In the genomic region with DNA sequence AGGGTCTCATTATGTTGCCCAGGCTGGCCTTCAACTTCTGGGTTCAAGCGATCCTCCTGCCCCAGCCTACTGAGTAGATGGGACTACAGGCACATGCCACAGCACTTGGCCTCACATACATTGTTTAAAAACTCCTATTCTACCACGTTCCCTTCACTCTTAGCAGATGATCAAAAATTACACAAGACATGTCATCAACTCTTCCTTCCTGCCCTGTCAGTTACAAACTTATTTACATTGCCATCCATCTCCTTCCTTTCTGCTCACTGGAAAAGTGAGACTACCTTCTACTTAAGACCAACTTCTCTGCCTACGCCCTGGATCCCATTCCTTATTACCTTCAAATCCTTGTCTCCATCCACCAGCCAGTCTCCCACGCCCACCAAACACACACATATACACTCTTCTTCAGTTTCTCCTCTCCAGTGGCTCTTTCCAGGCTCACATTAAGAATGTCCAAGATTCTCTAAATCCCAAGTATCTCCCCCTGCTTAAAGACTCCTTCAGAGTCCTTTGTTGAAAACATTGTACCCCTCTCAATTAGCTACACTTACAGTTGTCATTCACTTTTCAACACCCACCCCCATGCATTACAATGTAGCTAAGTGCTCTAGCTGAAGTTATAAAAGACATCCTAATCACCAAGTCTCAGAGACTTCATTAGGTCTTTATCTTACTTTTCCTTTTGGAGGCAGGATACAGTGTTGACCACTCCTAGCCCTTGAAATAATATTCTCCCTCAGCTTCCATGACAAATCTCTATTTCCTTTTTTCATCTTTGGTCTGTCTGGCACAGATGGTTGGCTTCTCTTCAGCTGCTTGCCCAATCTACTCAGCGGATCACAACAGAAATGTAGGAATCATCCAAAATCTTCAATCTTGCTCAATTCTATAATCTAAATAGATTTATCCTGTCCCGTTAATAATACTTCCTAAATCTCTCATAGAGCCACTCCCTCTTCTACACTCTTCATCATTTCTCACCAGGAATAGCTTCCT, we compare ENCODE assay signal across 18 cellular contexts. TPM values are rescaled to one million over a fixed set of nuclear protein-coding genes. Genes with fewer than 3 reads are reported as not detected.
DNase-seq lines count a peak whose midpoint lies in the region; ATAC-seq, FAIRE-seq and TF ChIP-seq lines count a peak whose summit lies in the region.
"Had no signal": no experiment of that assay in that cellular context is flagged by ENCODE, and none has a peak within 500 bp of the region (broad histone marks: within the 10 kb centered on the region; RNA-seq: fewer than 3 reads in every experiment).

No MANE protein-coding gene starts in this region.

- no peak for ATAC-seq in esophagus mucosa

- peaks cover 18% of the 10 kb centered on the region for H3K4me1 Mint-ChIP-seq in neural progenitor cell

- H3K9ac ChIP-seq in endothelial cell of umbilical vein (replicated peaks; ENCODE audit: extremely low read depth, insufficient read depth, low read length): no peak overlapping the region
- H3K9ac ChIP-seq in neural progenitor cell: no peak overlapping the region
- H3K9ac ChIP-seq: BLaER1 had no signal

- H3K27me3 ChIP-seq in endothelial cell of umbilical vein (ENCODE audit: control insufficient read depth in 2 of 2, insufficient read depth in 2 of 2, low read length in 2 of 2) (no peaks in the 10 kb centered on the region), neural progenitor cell (no peaks in the 10 kb centered on the region)

- peaks cover 2% of the 10 kb centered on the region for H3K27me3 Mint-ChIP-seq in neural progenitor cell (ENCODE audit: insufficient read depth, low read depth)
- H3K27me3 Mint-ChIP-seq: activated B cell treated with CpG ODN at 0.5 μM for 24 hours; activated naive CD8-positive, alpha-beta T cell treated with anti-CD3 and anti-CD28 coated beads for 36 hours; type B pancreatic cell had no signal

- TF ChIP-seq CTCF in endothelial cell of umbilical vein (IDR thresholded peaks at IDR 0.05; ENCODE audit: extremely low read depth in 1 of 2, insufficient read depth in 1 of 2, low read depth in 1 of 2, low read length in 2 of 2) (no peak), neural progenitor cell (IDR thresholded peaks at IDR 0.05) (no peak)

- no peak overlapping the region for H3K4me3 ChIP-seq in endothelial cell of umbilical vein (replicated peaks in 1 of 3; ENCODE audit: insufficient read depth in 1 of 3, low read depth in 1 of 3, low read length in 3 of 3)
- H3K4me3 ChIP-seq in neural progenitor cell: no peak overlapping the region
- H3K4me3 ChIP-seq: BLaER1 had no signal

- H3K4me2 ChIP-seq in endothelial cell of umbilical vein (ENCODE audit: insufficient read depth, low read length): no peak overlapping the region
- peak overlapping the region; percentile 7 for H3K4me2 ChIP-seq in neural progenitor cell
- H3K4me2 ChIP-seq: BLaER1 had no signal

- H3K4me3 Mint-ChIP-seq in neural progenitor cell: no peak overlapping the region
- H3K4me3 Mint-ChIP-seq: activated B cell treated with CpG ODN at 0.5 μM for 24 hours; activated naive CD8-positive, alpha-beta T cell treated with anti-CD3 and anti-CD28 coated beads for 36 hours; HFFc6; type B pancreatic cell had no signal

- peaks cover 32% of the 10 kb centered on the region for H3K4me1 ChIP-seq in endothelial cell of umbilical vein (ENCODE audit: control insufficient read depth, extremely low read depth, insufficient read depth, low read length)
- peaks cover 26% of the 10 kb centered on the region for H3K4me1 ChIP-seq in neural progenitor cell

- H3K27ac ChIP-seq in endothelial cell of umbilical vein (ENCODE audit: insufficient read depth, low read depth, low read length): no peak overlapping the region
- no peak overlapping the region for H3K27ac ChIP-seq in neural progenitor cell
- no peak overlapping the region for H3K27ac ChIP-seq in caudate nucleus (ENCODE audit: low read depth, low read length)
- H3K27ac ChIP-seq: BLaER1 had no signal

- TF ChIP-seq POLR2A in endothelial cell of umbilical vein (IDR thresholded peaks at IDR 0.05; ENCODE audit: low read depth, low read length): no peak

- no peaks in the 10 kb centered on the region for H3K36me3 Mint-ChIP-seq in neural progenitor cell
- H3K36me3 Mint-ChIP-seq: type B pancreatic cell had no signal

- H2AFZ ChIP-seq in endothelial cell of umbilical vein (ENCODE audit: low read depth, low read length) (no peak overlapping the region), neural progenitor cell (replicated peaks) (no peak overlapping the region)

- CTCF ChIA-PET in endothelial cell of umbilical vein (lab: Charles Lee): interaction anchor here (1.0 to 4.7 kb wide), 4 partner anchors 66 to 128 kb away, joined by 3 to 34 read pairs (median 6); no protein-coding TSS in a partner anchor

- H3K9me1 ChIP-seq in endothelial cell of umbilical vein (replicated peaks; ENCODE audit: control insufficient read depth, extremely low read depth, insufficient read depth, low read length): no peaks in the 10 kb centered on the region

- H3K79me2 ChIP-seq in endothelial cell of umbilical vein (ENCODE audit: control insufficient read depth, insufficient read depth, low read length) (peaks cover 87% of the 10 kb centered on the region), neural progenitor cell (ENCODE audit: low read depth) (peaks cover 84% of the 10 kb centered on the region)

- no TSS peak for BruUV-seq in endothelial cell of umbilical vein (replicated peaks; lab: Mats Ljungman, UMichigan)

- POLR2A ChIA-PET in endothelial cell of umbilical vein (lab: Charles Lee): no interaction called here

- H3K9me3 ChIP-seq in endothelial cell of umbilical vein (replicated peaks; ENCODE audit: control insufficient read depth, insufficient read depth, low read length) (no peaks in the 10 kb centered on the region), neural progenitor cell (ENCODE audit: low read depth) (no peaks in the 10 kb centered on the region)
- H3K9me3 ChIP-seq: BLaER1 had no signal

- peaks cover 7% of the 10 kb centered on the region for H3F3A ChIP-seq in neural progenitor cell (ENCODE audit: low read depth)

- H4K20me1 ChIP-seq in endothelial cell of umbilical vein (replicated peaks; ENCODE audit: control insufficient read depth, extremely low read depth, insufficient read depth, low read length) (peaks cover 27% of the 10 kb centered on the region), neural progenitor cell (ENCODE audit: low read depth) (peaks cover 41% of the 10 kb centered on the region)

- no peak overlapping the region for H3K27ac Mint-ChIP-seq in neural progenitor cell
- H3K27ac Mint-ChIP-seq: activated B cell treated with CpG ODN at 0.5 μM for 24 hours; activated naive CD8-positive, alpha-beta T cell treated with anti-CD3 and anti-CD28 coated beads for 36 hours; HFFc6; type B pancreatic cell had no signal

- FAIRE-seq in endothelial cell of umbilical vein (lab: Jason Lieb, UNC) (peak; percentile 18), urothelium cell line (lab: Jason Lieb, UNC) (no peak)
- FAIRE-seq: GM18507 had no signal

- DNase-seq in AML-193 (lab: John Stamatoyannopoulos, UW) (peak; percentile 51 to 52), Kasumi-1 (lab: John Stamatoyannopoulos, UW) (peak; percentile 27), endothelial cell of umbilical vein (ENCODE audit: low read depth, low spot score) (peak; percentile 27), neural progenitor cell (ENCODE audit: low spot score) (no peak), NCI-H2029 treated with DMSO at 0.1 percent for 48 hours (lab: John Stamatoyannopoulos, UW) (no peak), urothelium cell line (ENCODE audit: low spot score) (no peak), caudate nucleus (lab: John Stamatoyannopoulos, UW) (no peak)
- DNase-seq: activated B cell treated with CpG ODN at 0.5 μM for 24 hours; activated CD8-positive, alpha-beta memory T cell treated with anti-CD3 and anti-CD28 coated beads, Interleukin-2, amount 50 U/mL, for 4 hours; activated naive CD8-positive, alpha-beta T cell treated with anti-CD3 and anti-CD28 coated beads for 36 hours; DND-41; foreskin melanocyte; HFFc6; SW 1271 had no signal

- dilution Hi-C loops in endothelial cell of umbilical vein (cut with MboI; ENCODE audit: extremely low pct_ligation_motif_present, low sequenced_read_pairs): no loop called here

- no peaks in the 10 kb centered on the region for H3K36me3 ChIP-seq in endothelial cell of umbilical vein (ENCODE audit: control insufficient read depth in 2 of 2, extremely low read depth in 1 of 2, insufficient read depth in 2 of 2, low read length in 2 of 2)
- H3K36me3 ChIP-seq in neural progenitor cell: no peaks in the 10 kb centered on the region
- H3K36me3 ChIP-seq: BLaER1 had no signal

- intact Hi-C loops in endothelial cell of umbilical vein (cut with micrococcal nuclease): loop anchor here (5.0 kb wide), 1 partner anchor 48 kb away; no protein-coding TSS in a partner anchor

- no peaks in the 10 kb centered on the region for H3K9me3 Mint-ChIP-seq in neural progenitor cell
- H3K9me3 Mint-ChIP-seq: activated B cell treated with CpG ODN at 0.5 μM for 24 hours; activated naive CD8-positive, alpha-beta T cell treated with anti-CD3 and anti-CD28 coated beads for 36 hours; HFFc6; type B pancreatic cell had no signal

TF ChIP-seq in endothelial cell of umbilical vein, 7 proteins besides CTCF, POLR2A, EP300 and RAD21 (continues in another document):
- no peak for TF ChIP-seq GATA2 (IDR thresholded peaks at IDR 0.05; ENCODE audit: insufficient read depth, insufficient read length, low read depth, low read length)

RNA-seq across cellular contexts. Expression of gene PEAK1, which starts 4.2 kb away (rescaled TPM):
- total RNA-seq in endothelial cell of umbilical vein (79.2 and 91.9 TPM in 2 replicates), neural progenitor cell (ENCODE audit: low replicate concordance) (27.5 and 30.9 TPM in 2 replicates), esophagus mucosa (10.5 TPM)
- 15.2 and 17.9 TPM in 2 replicates for polyA plus RNA-seq in endothelial cell of umbilical vein
- 17.1 and 18.5 TPM in 2 replicates for polyA plus RNA-seq in endothelial cell of umbilical vein (2011; cell fraction: cytosol; rRNA removed)
- polyA plus RNA-seq in endothelial cell of umbilical vein (2011; cell fraction: nucleus; rRNA removed): 52.8 and 64.6 TPM in 2 replicates
- 33.1 and 43.9 TPM in 2 replicates for polyA plus RNA-seq in endothelial cell of umbilical vein (2012)
- polyA minus RNA-seq in endothelial cell of umbilical vein: 58.8 and 69.2 TPM in 2 replicates
- polyA minus RNA-seq in endothelial cell of umbilical vein (2011; cell fraction: cytosol; rRNA and poly(A)+ RNA removed): 14.1 TPM
- polyA minus RNA-seq in endothelial cell of umbilical vein (2011; cell fraction: nucleus; rRNA and poly(A)+ RNA removed): 84.7 and 117 TPM in 2 replicates

RNA-seq across cellular contexts. Expression of gene HMG20A, which starts 4.9 kb away (rescaled TPM):
- total RNA-seq in endothelial cell of umbilical vein (40.8 and 44.0 TPM in 2 replicates), neural progenitor cell (ENCODE audit: low replicate concordance) (64.5 and 75.6 TPM in 2 replicates), esophagus mucosa (12.6 TPM)
- 31.2 and 35.8 TPM in 2 replicates for polyA plus RNA-seq in endothelial cell of umbilical vein
- polyA plus RNA-seq in endothelial cell of umbilical vein (2011; cell fraction: cytosol; rRNA removed): 29.8 and 32.6 TPM in 2 replicates
- polyA plus RNA-seq in endothelial cell of umbilical vein (2011; cell fraction: nucleus; rRNA removed): 58.8 and 66.3 TPM in 2 replicates
- polyA plus RNA-seq in endothelial cell of umbilical vein (2012): 32.2 and 35.7 TPM in 2 replicates
- polyA minus RNA-seq in endothelial cell of umbilical vein: 51.0 and 87.0 TPM in 2 replicates
- 29.9 TPM for polyA minus RNA-seq in endothelial cell of umbilical vein (2011; cell fraction: cytosol; rRNA and poly(A)+ RNA removed)
- polyA minus RNA-seq in endothelial cell of umbilical vein (2011; cell fraction: nucleus; rRNA and poly(A)+ RNA removed): 43.3 and 73.5 TPM in 2 replicates

Comparison
In these comparisons a context has a peak if more than half of its experiments do, and no peak if none do; other contexts are left out.
1. DNase-seq: peak in AML-193 (2 of 2), Kasumi-1 (2 of 2) and endothelial cell of umbilical vein (single experiment); none in neural progenitor cell (single experiment), NCI-H2029 treated with DMSO at 0.1 percent for 48 hours (single experiment), urothelium cell line (single experiment) and caudate nucleus (0 of 61).